In the genomic region with DNA sequence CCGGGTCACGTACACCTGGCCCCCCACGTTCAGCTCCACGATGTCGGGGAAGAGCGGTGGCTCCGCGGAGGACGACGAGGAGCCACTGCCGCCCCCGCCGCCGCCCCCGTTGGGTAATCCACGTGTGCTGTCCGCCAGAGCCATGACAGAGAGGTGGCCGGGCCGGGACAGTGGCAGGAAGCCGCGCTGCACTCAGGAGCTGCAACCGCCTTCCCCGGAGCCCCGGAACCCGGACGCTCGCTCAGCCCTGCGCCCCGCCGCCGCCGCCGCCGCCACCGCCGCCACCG, we compare ENCODE assay signal across 1 cellular context.
TF ChIP-seq lines count a peak whose summit lies in the region.

No MANE protein-coding gene starts in this region.

TF ChIP-seq in H1, 55 proteins besides CTCF, POLR2A, EP300 and RAD21 (continued from another document):
- TF ChIP-seq, protein P1, sequence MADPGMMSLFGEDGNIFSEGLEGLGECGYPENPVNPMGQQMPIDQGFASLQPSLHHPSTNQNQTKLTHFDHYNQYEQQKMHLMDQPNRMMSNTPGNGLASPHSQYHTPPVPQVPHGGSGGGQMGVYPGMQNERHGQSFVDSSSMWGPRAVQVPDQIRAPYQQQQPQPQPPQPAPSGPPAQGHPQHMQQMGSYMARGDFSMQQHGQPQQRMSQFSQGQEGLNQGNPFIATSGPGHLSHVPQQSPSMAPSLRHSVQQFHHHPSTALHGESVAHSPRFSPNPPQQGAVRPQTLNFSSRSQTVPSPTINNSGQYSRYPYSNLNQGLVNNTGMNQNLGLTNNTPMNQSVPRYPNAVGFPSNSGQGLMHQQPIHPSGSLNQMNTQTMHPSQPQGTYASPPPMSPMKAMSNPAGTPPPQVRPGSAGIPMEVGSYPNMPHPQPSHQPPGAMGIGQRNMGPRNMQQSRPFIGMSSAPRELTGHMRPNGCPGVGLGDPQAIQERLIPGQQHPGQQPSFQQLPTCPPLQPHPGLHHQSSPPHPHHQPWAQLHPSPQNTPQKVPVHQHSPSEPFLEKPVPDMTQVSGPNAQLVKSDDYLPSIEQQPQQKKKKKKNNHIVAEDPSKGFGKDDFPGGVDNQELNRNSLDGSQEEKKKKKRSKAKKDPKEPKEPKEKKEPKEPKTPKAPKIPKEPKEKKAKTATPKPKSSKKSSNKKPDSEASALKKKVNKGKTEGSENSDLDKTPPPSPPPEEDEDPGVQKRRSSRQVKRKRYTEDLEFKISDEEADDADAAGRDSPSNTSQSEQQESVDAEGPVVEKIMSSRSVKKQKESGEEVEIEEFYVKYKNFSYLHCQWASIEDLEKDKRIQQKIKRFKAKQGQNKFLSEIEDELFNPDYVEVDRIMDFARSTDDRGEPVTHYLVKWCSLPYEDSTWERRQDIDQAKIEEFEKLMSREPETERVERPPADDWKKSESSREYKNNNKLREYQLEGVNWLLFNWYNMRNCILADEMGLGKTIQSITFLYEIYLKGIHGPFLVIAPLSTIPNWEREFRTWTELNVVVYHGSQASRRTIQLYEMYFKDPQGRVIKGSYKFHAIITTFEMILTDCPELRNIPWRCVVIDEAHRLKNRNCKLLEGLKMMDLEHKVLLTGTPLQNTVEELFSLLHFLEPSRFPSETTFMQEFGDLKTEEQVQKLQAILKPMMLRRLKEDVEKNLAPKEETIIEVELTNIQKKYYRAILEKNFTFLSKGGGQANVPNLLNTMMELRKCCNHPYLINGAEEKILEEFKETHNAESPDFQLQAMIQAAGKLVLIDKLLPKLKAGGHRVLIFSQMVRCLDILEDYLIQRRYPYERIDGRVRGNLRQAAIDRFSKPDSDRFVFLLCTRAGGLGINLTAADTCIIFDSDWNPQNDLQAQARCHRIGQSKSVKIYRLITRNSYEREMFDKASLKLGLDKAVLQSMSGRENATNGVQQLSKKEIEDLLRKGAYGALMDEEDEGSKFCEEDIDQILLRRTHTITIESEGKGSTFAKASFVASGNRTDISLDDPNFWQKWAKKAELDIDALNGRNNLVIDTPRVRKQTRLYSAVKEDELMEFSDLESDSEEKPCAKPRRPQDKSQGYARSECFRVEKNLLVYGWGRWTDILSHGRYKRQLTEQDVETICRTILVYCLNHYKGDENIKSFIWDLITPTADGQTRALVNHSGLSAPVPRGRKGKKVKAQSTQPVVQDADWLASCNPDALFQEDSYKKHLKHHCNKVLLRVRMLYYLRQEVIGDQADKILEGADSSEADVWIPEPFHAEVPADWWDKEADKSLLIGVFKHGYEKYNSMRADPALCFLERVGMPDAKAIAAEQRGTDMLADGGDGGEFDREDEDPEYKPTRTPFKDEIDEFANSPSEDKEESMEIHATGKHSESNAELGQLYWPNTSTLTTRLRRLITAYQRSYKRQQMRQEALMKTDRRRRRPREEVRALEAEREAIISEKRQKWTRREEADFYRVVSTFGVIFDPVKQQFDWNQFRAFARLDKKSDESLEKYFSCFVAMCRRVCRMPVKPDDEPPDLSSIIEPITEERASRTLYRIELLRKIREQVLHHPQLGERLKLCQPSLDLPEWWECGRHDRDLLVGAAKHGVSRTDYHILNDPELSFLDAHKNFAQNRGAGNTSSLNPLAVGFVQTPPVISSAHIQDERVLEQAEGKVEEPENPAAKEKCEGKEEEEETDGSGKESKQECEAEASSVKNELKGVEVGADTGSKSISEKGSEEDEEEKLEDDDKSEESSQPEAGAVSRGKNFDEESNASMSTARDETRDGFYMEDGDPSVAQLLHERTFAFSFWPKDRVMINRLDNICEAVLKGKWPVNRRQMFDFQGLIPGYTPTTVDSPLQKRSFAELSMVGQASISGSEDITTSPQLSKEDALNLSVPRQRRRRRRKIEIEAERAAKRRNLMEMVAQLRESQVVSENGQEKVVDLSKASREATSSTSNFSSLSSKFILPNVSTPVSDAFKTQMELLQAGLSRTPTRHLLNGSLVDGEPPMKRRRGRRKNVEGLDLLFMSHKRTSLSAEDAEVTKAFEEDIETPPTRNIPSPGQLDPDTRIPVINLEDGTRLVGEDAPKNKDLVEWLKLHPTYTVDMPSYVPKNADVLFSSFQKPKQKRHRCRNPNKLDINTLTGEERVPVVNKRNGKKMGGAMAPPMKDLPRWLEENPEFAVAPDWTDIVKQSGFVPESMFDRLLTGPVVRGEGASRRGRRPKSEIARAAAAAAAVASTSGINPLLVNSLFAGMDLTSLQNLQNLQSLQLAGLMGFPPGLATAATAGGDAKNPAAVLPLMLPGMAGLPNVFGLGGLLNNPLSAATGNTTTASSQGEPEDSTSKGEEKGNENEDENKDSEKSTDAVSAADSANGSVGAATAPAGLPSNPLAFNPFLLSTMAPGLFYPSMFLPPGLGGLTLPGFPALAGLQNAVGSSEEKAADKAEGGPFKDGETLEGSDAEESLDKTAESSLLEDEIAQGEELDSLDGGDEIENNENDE (IDR thresholded peaks at IDR 0.05; ENCODE audit: insufficient replicate concordance, low read length) = no peak
- TF ChIP-seq, protein P2, sequence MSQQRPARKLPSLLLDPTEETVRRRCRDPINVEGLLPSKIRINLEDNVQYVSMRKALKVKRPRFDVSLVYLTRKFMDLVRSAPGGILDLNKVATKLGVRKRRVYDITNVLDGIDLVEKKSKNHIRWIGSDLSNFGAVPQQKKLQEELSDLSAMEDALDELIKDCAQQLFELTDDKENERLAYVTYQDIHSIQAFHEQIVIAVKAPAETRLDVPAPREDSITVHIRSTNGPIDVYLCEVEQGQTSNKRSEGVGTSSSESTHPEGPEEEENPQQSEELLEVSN (IDR thresholded peaks at IDR 0.05) = 0 out of 2 replicates have a peak, but pooled peaks have one; percentile 24
- TF ChIP-seq POLR2AphosphoS5 (IDR thresholded peaks at IDR 0.05; ENCODE audit: low read depth, low read length) (no peak), ATF3 (IDR thresholded peaks at IDR 0.05; ENCODE audit: insufficient read depth, low read depth, low read length) (no peak)
